In the genomic region with DNA sequence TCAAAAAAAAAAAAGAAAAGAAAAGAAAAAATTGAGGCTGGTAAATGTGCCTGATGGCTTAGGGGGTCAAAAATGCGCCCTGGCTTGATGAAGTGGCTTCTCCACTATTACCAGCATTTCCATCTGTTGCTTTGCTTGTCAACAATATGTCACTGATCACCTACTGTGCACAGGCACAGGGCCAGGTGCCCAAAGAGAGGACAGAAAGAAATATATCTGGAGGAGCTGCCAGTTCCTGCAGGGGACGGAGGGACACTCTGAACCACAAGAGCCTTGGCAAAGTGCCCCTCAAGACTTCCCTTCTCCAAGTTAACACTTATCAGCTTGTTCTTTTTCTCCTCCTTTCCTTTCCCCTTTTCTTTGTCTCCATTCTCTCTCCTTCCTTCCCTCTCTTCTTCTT, we compare ENCODE assay signal across 22 cellular contexts. TPM values are rescaled to one million over a fixed set of nuclear protein-coding genes. Genes with fewer than 3 reads are reported as not detected.
DNase-seq lines count a peak whose midpoint lies in the region; ATAC-seq, FAIRE-seq and TF ChIP-seq lines count a peak whose summit lies in the region.
"Had no signal": no experiment of that assay in that cellular context is flagged by ENCODE, and none has a peak within 500 bp of the region (broad histone marks: within the 10 kb centered on the region; RNA-seq: fewer than 3 reads in every experiment).

No MANE protein-coding gene starts in this region.

- TF ChIP-seq CTCF in endothelial cell of umbilical vein (IDR thresholded peaks at IDR 0.05; ENCODE audit: extremely low read depth in 1 of 2, insufficient read depth in 1 of 2, low read depth in 1 of 2, low read length in 2 of 2) (no peak), BE2C (IDR thresholded peaks at IDR 0.05; ENCODE audit: low read depth, low read length) (no peak)

- intact Hi-C loops in endothelial cell of umbilical vein (cut with micrococcal nuclease), result no loop called here

- H3K4me2 ChIP-seq in endothelial cell of umbilical vein (ENCODE audit: insufficient read depth, low read length), result no peak overlapping the region

- CTCF ChIA-PET in endothelial cell of umbilical vein (lab: Charles Lee), result interaction anchor here (1.1 to 1.3 kb wide), 2 partner anchors 9 to 120 kb away, joined by 3 to 5 read pairs; no protein-coding TSS in a partner anchor

- H3K4me1 ChIP-seq in endothelial cell of umbilical vein (ENCODE audit: control insufficient read depth, extremely low read depth, insufficient read depth, low read length) (no peaks in the 10 kb centered on the region), BE2C (no peaks in the 10 kb centered on the region)

- H3K79me2 ChIP-seq in endothelial cell of umbilical vein (ENCODE audit: control insufficient read depth, insufficient read depth, low read length), result no peaks in the 10 kb centered on the region

- TF ChIP-seq POLR2A in endothelial cell of umbilical vein (IDR thresholded peaks at IDR 0.05; ENCODE audit: low read depth, low read length), result no peak

- peak overlapping the region; percentile 18 for H3K4me3 Mint-ChIP-seq in natural killer cell treated with Interleukin-12 subunit alpha and Interleukin-12 subunit beta and Interleukin-15 and Interleukin-18, amount 100 ng/mL, for 72 hours
- H3K4me3 Mint-ChIP-seq: activated CD8-positive, alpha-beta T cell treated with anti-CD3 and anti-CD28 coated beads for 36 hours; activated naive CD4-positive, alpha-beta T cell treated with anti-CD3 and anti-CD28 coated beads, Interleukin-2, amount 50 U/mL, for 24 hours; H9; memory B cell; nephron; stimulated activated naive CD8-positive, alpha-beta T cell treated with anti-CD3 and anti-CD28 coated beads, Interleukin-15, amount 100 ng/mL, for 72 hours; WTC11 had no signal

- in situ Hi-C loops in G401 (cut with HindIII; ENCODE audit: low sequenced_read_pairs), result no loop called here

- no peak overlapping the region for H3K9ac ChIP-seq in endothelial cell of umbilical vein (replicated peaks; ENCODE audit: extremely low read depth, insufficient read depth, low read length)

- peak; percentile 99 for DNase-seq in G401 (ENCODE audit: low spot score)
- DNase-seq in NCI-H2171 (lab: John Stamatoyannopoulos, UW), result peak; percentile 30
- DNase-seq in endothelial cell of umbilical vein (ENCODE audit: low read depth, low spot score), result no peak
- DNase-seq in natural killer cell treated with Interleukin-12 subunit alpha and Interleukin-12 subunit beta and Interleukin-15 and Interleukin-18, amount 100 ng/mL, for 72 hours (ENCODE audit: low spot score), result no peak
- DNase-seq in BE2C, result no peak
- DNase-seq in retina, result no peak
- DNase-seq: activated CD8-positive, alpha-beta T cell treated with anti-CD3 and anti-CD28 coated beads for 36 hours; activated T-cell treated with anti-CD3 and anti-CD28 coated beads, Interleukin-2, amount 50 U/mL, for 1 hour; AML-193; H9; NCI-H187 treated with DMSO at 0.1 percent for 48 hours; NCI-H526; stimulated activated naive CD8-positive, alpha-beta T cell treated with anti-CD3 and anti-CD28 coated beads, Interleukin-15, amount 100 ng/mL, for 72 hours; trophoblast cell had no signal

- peak; percentile 47 for FAIRE-seq in endothelial cell of umbilical vein (lab: Jason Lieb, UNC)
- FAIRE-seq: HepG2 had no signal

- dilution Hi-C loops in endothelial cell of umbilical vein (cut with MboI; ENCODE audit: extremely low pct_ligation_motif_present, low sequenced_read_pairs), result no loop called here

- peaks cover 19 to 20% of the 10 kb centered on the region in 2 donors for H3K4me1 Mint-ChIP-seq in natural killer cell treated with Interleukin-12 subunit alpha and Interleukin-12 subunit beta and Interleukin-15 and Interleukin-18, amount 100 ng/mL, for 72 hours (ENCODE audit: low read depth in 2 of 2)
- H3K4me1 Mint-ChIP-seq: nephron had no signal

- POLR2A ChIA-PET in endothelial cell of umbilical vein (lab: Charles Lee), result no interaction called here

- H3K4me3 ChIP-seq in endothelial cell of umbilical vein (replicated peaks in 1 of 3; ENCODE audit: insufficient read depth in 1 of 3, low read depth in 1 of 3, low read length in 3 of 3), result no peak overlapping the region
- H3K4me3 ChIP-seq in BE2C (ENCODE audit: low read depth, low read length), result no peak overlapping the region
- H3K4me3 ChIP-seq: coronary artery, skin epidermis had no signal

- no peaks in the 10 kb centered on the region for H3K9me3 Mint-ChIP-seq in natural killer cell treated with Interleukin-12 subunit alpha and Interleukin-12 subunit beta and Interleukin-15 and Interleukin-18, amount 100 ng/mL, for 72 hours
- H3K9me3 Mint-ChIP-seq: activated CD8-positive, alpha-beta T cell treated with anti-CD3 and anti-CD28 coated beads for 36 hours; activated naive CD4-positive, alpha-beta T cell treated with anti-CD3 and anti-CD28 coated beads, Interleukin-2, amount 50 U/mL, for 24 hours; H9; memory B cell; nephron; stimulated activated naive CD8-positive, alpha-beta T cell treated with anti-CD3 and anti-CD28 coated beads, Interleukin-15, amount 100 ng/mL, for 72 hours; WTC11 had no signal

- H3K9me1 ChIP-seq in endothelial cell of umbilical vein (replicated peaks; ENCODE audit: control insufficient read depth, extremely low read depth, insufficient read depth, low read length), result no peaks in the 10 kb centered on the region

- H3K36me3 Mint-ChIP-seq in natural killer cell treated with Interleukin-12 subunit alpha and Interleukin-12 subunit beta and Interleukin-15 and Interleukin-18, amount 100 ng/mL, for 72 hours, result no peaks in the 10 kb centered on the region
- H3K36me3 Mint-ChIP-seq: activated naive CD4-positive, alpha-beta T cell treated with anti-CD3 and anti-CD28 coated beads, Interleukin-2, amount 50 U/mL, for 24 hours; memory B cell; WTC11 had no signal

- ATAC-seq in natural killer cell treated with Interleukin-12 subunit alpha and Interleukin-12 subunit beta and Interleukin-15 and Interleukin-18, amount 100 ng/mL, for 72 hours, result no peak
- no peak for ATAC-seq in GM18868 (IDR thresholded peaks at IDR 0.05; ENCODE audit: unreplicated experiment)
- ATAC-seq: HepG2, WTC11 had no signal

- no peak overlapping the region for H2AFZ ChIP-seq in endothelial cell of umbilical vein (ENCODE audit: low read depth, low read length)

- BruUV-seq in endothelial cell of umbilical vein (replicated peaks; lab: Mats Ljungman, UMichigan), result no TSS peak

- H3K36me3 ChIP-seq in endothelial cell of umbilical vein (ENCODE audit: control insufficient read depth in 2 of 2, extremely low read depth in 1 of 2, insufficient read depth in 2 of 2, low read length in 2 of 2), result no peaks in the 10 kb centered on the region
- no peaks in the 10 kb centered on the region for H3K36me3 ChIP-seq in BE2C

- H3K27me3 ChIP-seq in endothelial cell of umbilical vein (ENCODE audit: control insufficient read depth in 2 of 2, insufficient read depth in 2 of 2, low read length in 2 of 2), result no peaks in the 10 kb centered on the region
- no peaks in the 10 kb centered on the region for H3K27me3 ChIP-seq in BE2C

- H4K20me1 ChIP-seq in endothelial cell of umbilical vein (replicated peaks; ENCODE audit: control insufficient read depth, extremely low read depth, insufficient read depth, low read length), result no peaks in the 10 kb centered on the region

- peaks cover 15 to 28% of the 10 kb centered on the region in 2 donors for H3K27me3 Mint-ChIP-seq in natural killer cell treated with Interleukin-12 subunit alpha and Interleukin-12 subunit beta and Interleukin-15 and Interleukin-18, amount 100 ng/mL, for 72 hours
- H3K27me3 Mint-ChIP-seq: activated naive CD4-positive, alpha-beta T cell treated with anti-CD3 and anti-CD28 coated beads, Interleukin-2, amount 50 U/mL, for 24 hours had no signal

- H3K9me3 ChIP-seq in endothelial cell of umbilical vein (replicated peaks; ENCODE audit: control insufficient read depth, insufficient read depth, low read length), result no peaks in the 10 kb centered on the region
- no peaks in the 10 kb centered on the region for H3K9me3 ChIP-seq in BE2C

- peak overlapping the region in 1 of 2 donors; percentile 3 for H3K27ac Mint-ChIP-seq in natural killer cell treated with Interleukin-12 subunit alpha and Interleukin-12 subunit beta and Interleukin-15 and Interleukin-18, amount 100 ng/mL, for 72 hours
- H3K27ac Mint-ChIP-seq: activated CD8-positive, alpha-beta T cell treated with anti-CD3 and anti-CD28 coated beads for 36 hours; activated naive CD4-positive, alpha-beta T cell treated with anti-CD3 and anti-CD28 coated beads, Interleukin-2, amount 50 U/mL, for 24 hours; H9; memory B cell; nephron; WTC11 had no signal

- no peak overlapping the region for H3K27ac ChIP-seq in endothelial cell of umbilical vein (ENCODE audit: insufficient read depth, low read depth, low read length)
- H3K27ac ChIP-seq: coronary artery, skin epidermis had no signal

TF ChIP-seq in endothelial cell of umbilical vein, 7 proteins besides CTCF, POLR2A, EP300 and RAD21:
- TF ChIP-seq EZH2 (IDR thresholded peaks at IDR 0.05; ENCODE audit: borderline replicate concordance, low read depth, low read length, severe bottlenecking) (no peak), GATA2 (IDR thresholded peaks at IDR 0.05; ENCODE audit: insufficient read depth, insufficient read length, low read depth, low read length) (no peak), JUN (IDR thresholded peaks at IDR 0.05; ENCODE audit: borderline replicate concordance, insufficient read depth, insufficient read length, low read depth) (no peak), FOS (IDR thresholded peaks at IDR 0.05; ENCODE audit: borderline replicate concordance, insufficient read depth, low read length) (no peak), POLR2AphosphoS5 (IDR thresholded peaks at IDR 0.05; ENCODE audit: insufficient read depth, low read depth, low read length) (no peak), MYC (IDR thresholded peaks at IDR 0.05; ENCODE audit: low read depth, low read length) (no peak)
- TF ChIP-seq, protein P1, sequence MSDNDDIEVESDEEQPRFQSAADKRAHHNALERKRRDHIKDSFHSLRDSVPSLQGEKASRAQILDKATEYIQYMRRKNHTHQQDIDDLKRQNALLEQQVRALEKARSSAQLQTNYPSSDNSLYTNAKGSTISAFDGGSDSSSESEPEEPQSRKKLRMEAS (IDR thresholded peaks at IDR 0.05; ENCODE audit: insufficient read depth, insufficient read length), result no peak
TF ChIP-seq in endothelial cell of umbilical vein: peak in this region for 0.

RNA-seq across cellular contexts. Expression of a gene that starts 34.7 kb away (rescaled TPM):
- 9.9 and 10.8 TPM in 2 replicates for total RNA-seq in G401 (2014; rRNA removed; shearing (Covaris generic))
- 24.1 and 29.0 TPM in 2 replicates for total RNA-seq in endothelial cell of umbilical vein
- 17.2 and 17.3 TPM in 2 replicates for polyA plus RNA-seq in endothelial cell of umbilical vein
- 21.3 and 23.1 TPM in 2 replicates for polyA plus RNA-seq in endothelial cell of umbilical vein (2011; cell fraction: cytosol; rRNA removed)
- polyA plus RNA-seq in endothelial cell of umbilical vein (2011; cell fraction: nucleus; rRNA removed), result 14.6 and 17.6 TPM in 2 replicates
- polyA plus RNA-seq in endothelial cell of umbilical vein (2012), result 21.9 TPM in 2 replicates
- polyA minus RNA-seq in endothelial cell of umbilical vein, result 19.4 and 21.2 TPM in 2 replicates
- polyA minus RNA-seq in endothelial cell of umbilical vein (2011; cell fraction: cytosol; rRNA and poly(A)+ RNA removed), result 14.4 TPM
- polyA minus RNA-seq in endothelial cell of umbilical vein (2011; cell fraction: nucleus; rRNA and poly(A)+ RNA removed), result 9.4 and 11.0 TPM in 2 replicates
- total RNA-seq in natural killer cell treated with Interleukin-12 subunit alpha and Interleukin-12 subunit beta and Interleukin-15 and Interleukin-18, amount 100 ng/mL, for 72 hours, result 10 to 100 TPM; 11.8 to 21.6 TPM
- 14.4 TPM for polyA plus RNA-seq in BE2C (2012; ENCODE audit: insufficient read depth, insufficient read length, low read depth)

Comparison
In these comparisons a context has a peak if more than half of its experiments do, and no peak if none do; other contexts are left out.
1. DNase-seq: peak in G401 (single experiment) and NCI-H2171 (single experiment); none in endothelial cell of umbilical vein (single experiment), natural killer cell treated with Interleukin-12 subunit alpha and Interleukin-12 subunit beta and Interleukin-15 and Interleukin-18, amount 100 ng/mL, for 72 hours (single experiment), BE2C (single experiment) and retina (single experiment).